ENCODE assay signal across 1 cellular context in the genomic region with DNA sequence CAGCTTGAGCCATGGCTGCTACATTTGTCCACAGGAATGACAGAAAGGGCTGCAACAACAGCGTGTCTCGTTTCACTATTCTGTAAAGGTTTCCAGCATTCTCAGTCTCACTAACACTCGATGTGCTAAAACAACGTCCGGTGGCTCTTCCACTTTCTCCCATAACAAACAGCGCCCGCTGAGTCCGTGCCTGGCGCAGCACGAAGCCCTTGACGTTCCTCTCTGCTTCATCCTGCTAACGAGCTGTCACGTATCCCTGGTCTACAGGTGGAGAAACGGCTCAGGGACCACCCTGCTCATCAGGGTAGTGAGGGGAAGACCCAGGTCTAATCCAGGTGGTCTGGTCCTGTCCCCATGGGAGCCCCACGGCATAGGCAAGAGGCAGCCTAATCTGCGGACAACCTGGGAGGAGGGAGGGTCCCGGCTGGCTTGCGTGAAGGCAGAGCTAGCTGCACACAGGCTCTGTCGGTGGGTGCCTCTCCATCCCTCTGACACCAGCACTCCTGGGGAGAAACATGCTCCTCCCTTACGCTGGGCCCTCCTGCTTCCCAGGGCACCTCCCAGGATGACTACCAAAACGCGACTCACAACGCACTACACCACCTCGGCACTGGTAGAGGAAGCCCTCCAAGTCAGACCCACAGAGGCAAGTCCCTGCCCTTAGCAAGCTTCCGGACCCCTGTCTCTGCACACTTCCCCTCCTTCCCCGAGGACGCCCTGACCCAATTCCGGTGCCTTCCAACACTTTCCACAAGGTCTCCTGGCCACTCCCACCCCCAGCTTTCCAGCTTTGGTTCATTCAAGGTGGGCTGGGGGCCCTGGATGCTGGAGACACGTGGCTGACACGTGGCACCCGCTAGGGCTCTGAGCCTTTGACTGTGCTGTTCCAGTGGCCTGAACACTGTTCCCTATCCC.
TF ChIP-seq lines count a peak whose summit lies in the region.

No MANE protein-coding gene starts in this region.

TF ChIP-seq in GM23338, 12 proteins besides CTCF, POLR2A, EP300 and RAD21:
- TF ChIP-seq ZNF462 (CRISPR knock-in tag; IDR thresholded peaks at IDR 0.05): no peak
- no peak for TF ChIP-seq EZH2 (IDR thresholded peaks at IDR 0.05; ENCODE audit: low read depth, unreplicated experiment)
- TF ChIP-seq ZNF114 (CRISPR knock-in tag; IDR thresholded peaks at IDR 0.05): no peak
- TF ChIP-seq JUNB (IDR thresholded peaks at IDR 0.05; ENCODE audit: unreplicated experiment): no peak
- no peak for TF ChIP-seq EZH2phosphoT487 (IDR thresholded peaks at IDR 0.05; ENCODE audit: unreplicated experiment)
- no peak for TF ChIP-seq REST (IDR thresholded peaks at IDR 0.05; ENCODE audit: unreplicated experiment)
- TF ChIP-seq POLR2AphosphoS5 (IDR thresholded peaks at IDR 0.05; ENCODE audit: low read depth): no peak
- no peak for TF ChIP-seq ZNF331 (CRISPR knock-in tag; IDR thresholded peaks at IDR 0.05; ENCODE audit: low read depth)
- no peak for TF ChIP-seq CREB1 (CRISPR knock-in tag; IDR thresholded peaks at IDR 0.05; ENCODE audit: low read depth)
- TF ChIP-seq STAT1 (IDR thresholded peaks at IDR 0.05; ENCODE audit: unreplicated experiment): no peak
- no peak for TF ChIP-seq NANOG (IDR thresholded peaks at IDR 0.05; ENCODE audit: borderline replicate concordance)
- TF ChIP-seq, protein P1, sequence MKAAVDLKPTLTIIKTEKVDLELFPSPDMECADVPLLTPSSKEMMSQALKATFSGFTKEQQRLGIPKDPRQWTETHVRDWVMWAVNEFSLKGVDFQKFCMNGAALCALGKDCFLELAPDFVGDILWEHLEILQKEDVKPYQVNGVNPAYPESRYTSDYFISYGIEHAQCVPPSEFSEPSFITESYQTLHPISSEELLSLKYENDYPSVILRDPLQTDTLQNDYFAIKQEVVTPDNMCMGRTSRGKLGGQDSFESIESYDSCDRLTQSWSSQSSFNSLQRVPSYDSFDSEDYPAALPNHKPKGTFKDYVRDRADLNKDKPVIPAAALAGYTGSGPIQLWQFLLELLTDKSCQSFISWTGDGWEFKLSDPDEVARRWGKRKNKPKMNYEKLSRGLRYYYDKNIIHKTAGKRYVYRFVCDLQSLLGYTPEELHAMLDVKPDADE (IDR thresholded peaks at IDR 0.05): no peak
